Comparison of ENCODE assay signal across 10 cellular contexts in genomic region chr5:14155075-14155474, GRCh38. TPM values are rescaled to one million over a fixed set of nuclear protein-coding genes. Genes with fewer than 3 reads are reported as not detected.
DNase-seq lines count a peak whose midpoint lies in the region; ATAC-seq and TF ChIP-seq lines count a peak whose summit lies in the region.
"Had no signal": no experiment of that assay in that cellular context is flagged by ENCODE, and none has a peak within 500 bp of the region (broad histone marks: within the 10 kb centered on the region; RNA-seq: fewer than 3 reads in every experiment).

No MANE protein-coding gene starts in this region.

- TF ChIP-seq CTCF in breast epithelium (IDR thresholded peaks at IDR 0.05) (no peak), mammary epithelial cell (conservative IDR thresholded peaks at IDR 0.05 in 1 of 2, IDR thresholded peaks at IDR 0.05 in 1 of 2; ENCODE audit: extremely low read depth in 1 of 2, insufficient read depth in 1 of 2, low read depth in 1 of 2, low read length in 2 of 2) (no peak), RWPE2 (IDR thresholded peaks at IDR 0.05; ENCODE audit: poor library complexity, severe bottlenecking) (no peak), uterus (IDR thresholded peaks at IDR 0.05) (no peak)

- H3K27me3 ChIP-seq in breast epithelium (no peaks in the 10 kb centered on the region), mammary epithelial cell (ENCODE audit: insufficient read depth, low read length) (no peaks in the 10 kb centered on the region), RWPE2 (ENCODE audit: insufficient read depth, poor library complexity, severe bottlenecking) (no peaks in the 10 kb centered on the region), uterus (no peaks in the 10 kb centered on the region)

- H3K36me3 ChIP-seq in breast epithelium = no peaks in the 10 kb centered on the region
- no peaks in the 10 kb centered on the region for H3K36me3 ChIP-seq in mammary epithelial cell (ENCODE audit: insufficient read depth, low read length)
- H3K36me3 ChIP-seq in RWPE2 (ENCODE audit: low read depth) = peaks cover 7% of the 10 kb centered on the region; the same call in 1 of the 2 replicates
- no peaks in the 10 kb centered on the region for H3K36me3 ChIP-seq in uterus

- H3K9me3 ChIP-seq in breast epithelium (no peaks in the 10 kb centered on the region), mammary epithelial cell (replicated peaks; ENCODE audit: insufficient read depth, low read length) (no peaks in the 10 kb centered on the region), RWPE2 (ENCODE audit: severe bottlenecking) (no peaks in the 10 kb centered on the region), uterus (no peaks in the 10 kb centered on the region)

- dilution Hi-C loops in mammary epithelial cell (cut with HindIII; ENCODE audit: low sequenced_read_pairs) = no loop called here

- peak; percentile 64 for ATAC-seq in HG03039 (IDR thresholded peaks at IDR 0.05; ENCODE audit: unreplicated experiment)
- ATAC-seq in RWPE2 (ENCODE audit: low read depth) = no peak
- no peak for ATAC-seq in activated T-cell treated with anti-CD3 and anti-CD28 coated beads, Interleukin-2, amount 50 U/mL, for 72 hours (replicated peaks in 1 of 2)

- H3K4me1 Mint-ChIP-seq in activated T-cell treated with anti-CD3 and anti-CD28 coated beads, Interleukin-2, amount 50 U/mL, for 72 hours (ENCODE audit: low read depth) = no peaks in the 10 kb centered on the region

- no peak overlapping the region for H2AFZ ChIP-seq in mammary epithelial cell (ENCODE audit: low read depth, low read length)

- H3K9ac ChIP-seq in mammary epithelial cell (ENCODE audit: insufficient read depth, low read length) = no peak overlapping the region

- in situ Hi-C loops in mammary epithelial cell (cut with MboI; ENCODE audit: low sequenced_read_pairs in 2 of 2) = loop anchor here in 1 of 2 donors (10.0 kb wide), 2 partner anchors 50 to 110 kb away; no protein-coding TSS in a partner anchor

- H3K4me3 Mint-ChIP-seq in activated T-cell treated with anti-CD3 and anti-CD28 coated beads, Interleukin-2, amount 50 U/mL, for 72 hours = no peak overlapping the region
- H3K4me3 Mint-ChIP-seq: activated naive CD8-positive, alpha-beta T cell treated with anti-CD3 and anti-CD28 coated beads for 36 hours had no signal

- DNase-seq in breast epithelium (ENCODE audit: low spot score in 2 of 2) (no peak), mammary epithelial cell (no peak), RWPE2 (ENCODE audit: low spot score) (no peak), uterus (no peak), ureter (ENCODE audit: low spot score) (no peak), NCI-H1092 treated with DMSO at 0.1 percent for 48 hours (lab: John Stamatoyannopoulos, UW) (no peak)
- no peak for DNase-seq in activated T-cell treated with anti-CD3 and anti-CD28 coated beads, Interleukin-2, amount 50 U/mL, for 72 hours
- DNase-seq: activated naive CD8-positive, alpha-beta T cell treated with anti-CD3 and anti-CD28 coated beads for 36 hours; head of caudate nucleus had no signal

- H3K27ac ChIP-seq in breast epithelium (peak overlapping the region; percentile 20 to 81), mammary epithelial cell (ENCODE audit: insufficient read depth, low read depth, low read length) (no peak overlapping the region), RWPE2 (ENCODE audit: poor library complexity, severe bottlenecking) (peak overlapping the region; percentile 83), uterus (peak overlapping the region; percentile 78 to 86)

- no peak overlapping the region for H3K4me3 ChIP-seq in breast epithelium
- H3K4me3 ChIP-seq in mammary epithelial cell (replicated peaks in 1 of 3; ENCODE audit: insufficient read depth in 1 of 3, low read depth in 2 of 3, low read length in 3 of 3) = no peak overlapping the region
- no peak overlapping the region for H3K4me3 ChIP-seq in RWPE2 (ENCODE audit: severe bottlenecking)
- no peak overlapping the region for H3K4me3 ChIP-seq in uterus

- H3K4me2 ChIP-seq in mammary epithelial cell (ENCODE audit: insufficient read depth, low read depth, low read length) = no peak overlapping the region

- no TSS peak for BruUV-seq in mammary epithelial cell (replicated peaks; lab: Mats Ljungman, UMichigan)

- CTCF ChIA-PET in mammary epithelial cell (lab: Charles Lee; ENCODE audit: low non-redundant PET) = no interaction called here

- H3K79me2 ChIP-seq in mammary epithelial cell (ENCODE audit: insufficient read depth, low read length) = peaks cover 98% of the 10 kb centered on the region

- TF ChIP-seq POLR2A in breast epithelium (IDR thresholded peaks at IDR 0.05) = no peak
- TF ChIP-seq POLR2A in uterus (IDR thresholded peaks at IDR 0.05) = no peak

- peaks cover 14% of the 10 kb centered on the region for H3K27me3 Mint-ChIP-seq in activated T-cell treated with anti-CD3 and anti-CD28 coated beads, Interleukin-2, amount 50 U/mL, for 72 hours (ENCODE audit: low read depth)

- peaks cover 11% of the 10 kb centered on the region for H4K20me1 ChIP-seq in mammary epithelial cell (ENCODE audit: insufficient read depth, low read length)

- intact Hi-C loops in breast epithelium (cut with DNase I; ENCODE audit: low total_unique reads) = no loop called here
- intact Hi-C loops in mammary epithelial cell (cut with micrococcal nuclease) = no loop called here
- intact Hi-C loops in uterus (cut with DNase I; ENCODE audit: low total_unique reads) = no loop called here

- H3K4me1 ChIP-seq in breast epithelium = peaks cover 0 to 17% of the 10 kb centered on the region in 2 donors
- peaks cover 50% of the 10 kb centered on the region for H3K4me1 ChIP-seq in mammary epithelial cell (ENCODE audit: insufficient read depth, low read length)
- H3K4me1 ChIP-seq in RWPE2 (ENCODE audit: insufficient read depth, poor library complexity, severe bottlenecking) = peaks cover 50% of the 10 kb centered on the region
- H3K4me1 ChIP-seq in uterus = peaks cover 16 to 27% of the 10 kb centered on the region in 2 donors

- no peak overlapping the region for H3K27ac Mint-ChIP-seq in activated T-cell treated with anti-CD3 and anti-CD28 coated beads, Interleukin-2, amount 50 U/mL, for 72 hours
- H3K27ac Mint-ChIP-seq: activated naive CD8-positive, alpha-beta T cell treated with anti-CD3 and anti-CD28 coated beads for 36 hours had no signal

- 95% methylated on average over 1 of the region's 1 CpG for WGBS in mammary epithelial cell (ENCODE audit: low coverage, missing lambda C conversion rate)

- H3K36me3 Mint-ChIP-seq in activated T-cell treated with anti-CD3 and anti-CD28 coated beads, Interleukin-2, amount 50 U/mL, for 72 hours (ENCODE audit: insufficient read depth in 2 of 2) = no peaks in the 10 kb centered on the region
- H3K36me3 Mint-ChIP-seq: activated naive CD8-positive, alpha-beta T cell treated with anti-CD3 and anti-CD28 coated beads for 36 hours had no signal

- no peaks in the 10 kb centered on the region for H3K9me3 Mint-ChIP-seq in activated T-cell treated with anti-CD3 and anti-CD28 coated beads, Interleukin-2, amount 50 U/mL, for 72 hours
- H3K9me3 Mint-ChIP-seq: activated naive CD8-positive, alpha-beta T cell treated with anti-CD3 and anti-CD28 coated beads for 36 hours had no signal

RNA-seq across cellular contexts. Expression of gene TRIO, which starts 11.9 kb away (rescaled TPM):
- total RNA-seq in breast epithelium (100 to 1,000 TPM; 191 to 209 (median 193) TPM), mammary epithelial cell (100 to 1,000 TPM; 160 to 219 TPM), uterus (100 to 1,000 TPM in 3 of 4 donors, 10 to 100 TPM in 1; 93.5 to 234 (median 207) TPM), ureter (216 TPM)
- polyA plus RNA-seq in mammary epithelial cell = 52.8 TPM
- polyA minus RNA-seq in mammary epithelial cell = 319 TPM
- total RNA-seq in activated T-cell treated with anti-CD3 and anti-CD28 coated beads, Interleukin-2, amount 50 U/mL, for 72 hours = 10 to 100 TPM; 13.2 to 14.0 TPM

Comparison
In these comparisons a context has a peak if more than half of its experiments do, and no peak if none do; other contexts are left out.
1. RNA of gene TRIO, which starts 11.9 kb away (total RNA-seq): 93.5 to 234 TPM in uterus, 160 to 219 TPM in mammary epithelial cell, 216 TPM in ureter (single experiment) and 191 to 209 TPM in breast epithelium; 13.2 to 14.0 TPM in activated T-cell treated with anti-CD3 and anti-CD28 coated beads, Interleukin-2, amount 50 U/mL, for 72 hours; every median in the first group is over 4 times any median in the second.